In the genomic region with DNA sequence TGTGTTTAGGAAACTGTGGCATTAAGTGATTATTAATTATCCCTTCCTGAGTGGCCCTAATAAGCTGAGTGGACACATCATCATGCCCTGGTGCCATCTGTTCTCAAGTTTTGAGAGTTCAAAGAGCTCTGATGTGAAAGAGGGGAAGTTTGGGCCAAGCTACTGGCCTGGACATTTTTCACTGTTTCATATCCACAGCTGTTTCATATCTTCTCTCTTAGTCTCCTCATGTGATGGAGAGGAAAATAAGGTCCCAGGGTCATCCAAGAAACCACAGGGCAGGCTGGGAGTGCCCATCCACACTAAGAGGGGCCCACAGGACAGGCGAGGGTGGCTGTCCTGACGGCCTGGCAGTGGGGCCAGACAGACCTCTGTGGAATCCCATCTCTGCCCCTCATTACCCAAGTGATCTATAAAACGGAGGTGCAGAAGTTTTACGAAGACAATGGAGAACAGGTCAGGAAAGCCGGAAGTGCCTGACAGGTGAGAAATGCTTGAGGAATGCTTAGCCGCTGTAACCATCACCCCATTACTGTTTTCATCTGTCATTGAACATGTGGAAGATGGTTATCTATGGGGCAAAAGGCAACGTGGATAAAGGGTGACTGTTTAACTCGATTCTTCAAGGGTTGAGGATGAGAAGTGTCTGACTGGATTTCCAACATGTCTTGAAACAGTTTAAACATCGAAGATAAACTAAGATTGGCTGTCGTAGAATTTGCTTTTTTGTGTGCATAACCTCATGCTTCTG, we compare ENCODE assay signal across 14 cellular contexts. TPM values are rescaled to one million over a fixed set of nuclear protein-coding genes. Genes with fewer than 3 reads are reported as not detected.
DNase-seq lines count a peak whose midpoint lies in the region; ATAC-seq and TF ChIP-seq lines count a peak whose summit lies in the region.
"Had no signal": no experiment of that assay in that cellular context is flagged by ENCODE, and none has a peak within 500 bp of the region (broad histone marks: within the 10 kb centered on the region; RNA-seq: fewer than 3 reads in every experiment).

No MANE protein-coding gene starts in this region.

- WGBS in mammary epithelial cell (ENCODE audit: low coverage, missing lambda C conversion rate): 31% methylated on average over 9 of the region's 10 CpGs

- no peaks in the 10 kb centered on the region for H3K27me3 ChIP-seq in HL-60 (ENCODE audit: insufficient read depth, poor library complexity, severe bottlenecking)
- no peaks in the 10 kb centered on the region for H3K27me3 ChIP-seq in mammary epithelial cell (ENCODE audit: insufficient read depth, low read length)
- H3K27me3 ChIP-seq in brain microvascular endothelial cell (replicated peaks): no peaks in the 10 kb centered on the region
- H3K27me3 ChIP-seq: transverse colon had no signal

- H3K36me3 Mint-ChIP-seq in CD14-positive monocyte (peaks cover 42 to 57% of the 10 kb centered on the region in 2 donors), natural killer cell (no peaks in the 10 kb centered on the region)

- H3K36me3 ChIP-seq in mammary epithelial cell (ENCODE audit: insufficient read depth, low read length) (peaks cover 15% of the 10 kb centered on the region), brain microvascular endothelial cell (replicated peaks) (no peaks in the 10 kb centered on the region)
- H3K36me3 ChIP-seq: transverse colon had no signal

- H3K9me3 ChIP-seq in mammary epithelial cell (replicated peaks; ENCODE audit: insufficient read depth, low read length): no peaks in the 10 kb centered on the region
- H3K9me3 ChIP-seq: transverse colon had no signal

- no peak overlapping the region for H2AFZ ChIP-seq in mammary epithelial cell (ENCODE audit: low read depth, low read length)

- no peak for ATAC-seq in natural killer cell
- ATAC-seq in GM18498 (IDR thresholded peaks at IDR 0.05; ENCODE audit: unreplicated experiment): no peak

- H3K4me1 Mint-ChIP-seq in CD14-positive monocyte: peaks cover 78% of the 10 kb centered on the region
- H3K4me1 Mint-ChIP-seq in natural killer cell: peaks cover 21 to 27% of the 10 kb centered on the region in 2 donors

- H3K79me2 ChIP-seq in mammary epithelial cell (ENCODE audit: insufficient read depth, low read length): peaks cover 99% of the 10 kb centered on the region

- TF ChIP-seq CTCF in CD14-positive monocyte (IDR thresholded peaks at IDR 0.05) (no peak), HL-60 (IDR thresholded peaks at IDR 0.05; ENCODE audit: insufficient read depth, low read length) (no peak), mammary epithelial cell (conservative IDR thresholded peaks at IDR 0.05 in 1 of 2, IDR thresholded peaks at IDR 0.05 in 1 of 2; ENCODE audit: extremely low read depth in 1 of 2, insufficient read depth in 1 of 2, low read depth in 1 of 2, low read length in 2 of 2) (no peak), natural killer cell (IDR thresholded peaks at IDR 0.05) (no peak), brain microvascular endothelial cell (IDR thresholded peaks at IDR 0.05; ENCODE audit: low read depth, low read length, missing control alignments) (no peak)

- no TSS peak for BruUV-seq in mammary epithelial cell (replicated peaks; lab: Mats Ljungman, UMichigan)

- H3K27ac ChIP-seq in HL-60 (replicated peaks) (peak overlapping the region; percentile 71), mammary epithelial cell (ENCODE audit: insufficient read depth, low read depth, low read length) (peak overlapping the region; percentile 62), brain microvascular endothelial cell (no peak overlapping the region)

- peaks cover 69% of the 10 kb centered on the region for H3K4me1 ChIP-seq in mammary epithelial cell (ENCODE audit: insufficient read depth, low read length)

- no peak for DNase-seq in CD14-positive monocyte (ENCODE audit: low spot score)
- DNase-seq in HL-60 (ENCODE audit: low read depth in 1 of 2, low spot score in 1 of 2): no peak
- DNase-seq in mammary epithelial cell: peak; percentile 83
- DNase-seq in natural killer cell: no peak
- DNase-seq in brain microvascular endothelial cell: no peak
- DNase-seq in HPDE6-E6E7 (ENCODE audit: extremely low spot score): no peak
- no peak for DNase-seq in NCI-H69 (lab: John Stamatoyannopoulos, UW)
- DNase-seq: activated CD8-positive, alpha-beta memory T cell treated with anti-CD3 and anti-CD28 coated beads, Interleukin-2, amount 50 U/mL, for 48 hours; dorsolateral prefrontal cortex; H7; NCI-H2029 treated with DMSO at 0.1 percent for 48 hours; stimulated activated CD4-positive, alpha-beta T cell treated with anti-CD3 and anti-CD28 coated beads, Interleukin-4, amount 100 ng/mL, for 24 hours; transverse colon had no signal

- in situ Hi-C loops in mammary epithelial cell (cut with MboI; ENCODE audit: low sequenced_read_pairs in 2 of 2) (no loop called here), brain microvascular endothelial cell (cut with HindIII; ENCODE audit: low pct_ligation_motif_present, low sequenced_read_pairs) (loop anchor here (25.0 kb wide), 1 partner anchor 164 kb away; no protein-coding TSS in a partner anchor)

- peaks cover 0 to 2% (median 1%) of the 10 kb centered on the region in 3 donors for H3K27me3 Mint-ChIP-seq in CD14-positive monocyte (ENCODE audit: low read depth in 3 of 3)
- no peaks in the 10 kb centered on the region for H3K27me3 Mint-ChIP-seq in natural killer cell (ENCODE audit: low read depth in 2 of 2)

- H3K4me3 Mint-ChIP-seq in CD14-positive monocyte (peak overlapping the region; percentile 39 to 70), natural killer cell (no peak overlapping the region)

- dilution Hi-C loops in mammary epithelial cell (cut with HindIII; ENCODE audit: low sequenced_read_pairs): loop anchor here (5.0 kb wide), 1 partner anchor 109 kb away; no protein-coding TSS in a partner anchor

- H3K4me3 ChIP-seq in HL-60 (replicated peaks; ENCODE audit: insufficient read depth, low read length) (no peak overlapping the region), mammary epithelial cell (replicated peaks in 1 of 3; ENCODE audit: insufficient read depth in 1 of 3, low read depth in 2 of 3, low read length in 3 of 3) (no peak overlapping the region), brain microvascular endothelial cell (ENCODE audit: low read depth, low read length) (no peak overlapping the region)
- H3K4me3 ChIP-seq: dorsolateral prefrontal cortex, transverse colon had no signal

- peak overlapping the region; percentile 12 for H3K4me2 ChIP-seq in mammary epithelial cell (ENCODE audit: insufficient read depth, low read depth, low read length)

- H3K9me3 Mint-ChIP-seq in CD14-positive monocyte (peaks cover 0 to 2% (median 0%) of the 10 kb centered on the region in 7 donors), natural killer cell (no peaks in the 10 kb centered on the region)

- H3K27ac Mint-ChIP-seq in CD14-positive monocyte (peak overlapping the region; percentile 100), natural killer cell (peak overlapping the region; percentile 95)

- H3K9ac ChIP-seq in mammary epithelial cell (ENCODE audit: insufficient read depth, low read length): no peak overlapping the region

- CTCF ChIA-PET in mammary epithelial cell (lab: Charles Lee; ENCODE audit: low non-redundant PET): interaction anchor here (0.7 kb wide), 1 partner anchor 14 kb away, joined by 3 read pairs; no protein-coding TSS in a partner anchor

- intact Hi-C loops in CD14-positive monocyte (cut with micrococcal nuclease) (no loop called here), mammary epithelial cell (cut with micrococcal nuclease) (no loop called here), natural killer cell (cut with micrococcal nuclease) (no loop called here)

- no peaks in the 10 kb centered on the region for H4K20me1 ChIP-seq in mammary epithelial cell (ENCODE audit: insufficient read depth, low read length)

RNA-seq across cellular contexts. Expression of a gene that starts 17.1 kb away (rescaled TPM):
- polyA plus RNA-seq in CD14-positive monocyte: 10 to 100 TPM; 20.3 to 29.8 TPM
- 10 to 100 TPM; 13.0 to 56.1 TPM for total RNA-seq in mammary epithelial cell
- 41.0 TPM for polyA plus RNA-seq in mammary epithelial cell
- 131 TPM for polyA minus RNA-seq in mammary epithelial cell
- total RNA-seq in natural killer cell: 1 to 10 TPM; 1.6 to 9.4 (median 3.5) TPM
